ENCODE assay signal across 8 cellular contexts in the genomic region with DNA sequence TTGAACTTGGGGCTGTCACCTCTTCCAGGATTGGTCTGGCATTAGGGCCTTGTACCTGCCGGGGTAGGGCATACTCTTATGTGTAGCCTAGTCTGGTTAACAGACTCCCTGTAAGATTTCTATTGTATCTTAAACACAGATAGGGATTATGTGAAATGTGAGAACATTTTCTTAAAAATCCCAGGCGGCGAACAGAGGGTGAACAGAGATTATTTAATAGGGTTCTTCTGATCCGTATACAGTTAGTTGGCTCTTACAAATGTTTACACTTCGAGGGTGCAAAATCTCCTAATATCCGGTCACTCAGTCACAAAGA. TPM values are rescaled to one million over a fixed set of nuclear protein-coding genes. Genes with fewer than 3 reads are reported as not detected.
DNase-seq lines count a peak whose midpoint lies in the region; ATAC-seq and TF ChIP-seq lines count a peak whose summit lies in the region.

No MANE protein-coding gene starts in this region.

- DNase-seq in SJSA1 (ENCODE audit: low read depth in 1 of 2, low spot score in 2 of 2) (no peak), fibroblast of villous mesenchyme (ENCODE audit: low read depth) (no peak), NCI-H2196 (lab: John Stamatoyannopoulos, UW; ENCODE audit: unreplicated experiment) (no peak), GDM1 (lab: John Stamatoyannopoulos, UW) (no peak), NCI-H2171 (lab: John Stamatoyannopoulos, UW) (no peak)

- H3K36me3 ChIP-seq in SJSA1, result peaks cover 7% of the 10 kb centered on the region; the same call in 1 of the 2 replicates
- H3K36me3 ChIP-seq in skeletal muscle tissue (ENCODE audit: control insufficient read depth in 3 of 3, insufficient read depth in 3 of 3, low read length in 3 of 3), result no peaks in the 10 kb centered on the region

- peak overlapping the region; percentile 7; the same call in 1 of the 2 replicates for H3K27ac ChIP-seq in SJSA1
- H3K27ac ChIP-seq in skeletal muscle tissue (ENCODE audit: low read depth, low read length), result peak overlapping the region; percentile 86

- H3K9me3 ChIP-seq in SJSA1 (replicated peaks), result no peaks in the 10 kb centered on the region
- H3K9me3 ChIP-seq in skeletal muscle tissue (ENCODE audit: control insufficient read depth in 3 of 3, low read length in 3 of 3), result no peaks in the 10 kb centered on the region

- H3K27me3 ChIP-seq in SJSA1 (replicated peaks), result no peaks in the 10 kb centered on the region
- no peaks in the 10 kb centered on the region for H3K27me3 ChIP-seq in skeletal muscle tissue (ENCODE audit: control insufficient read depth in 3 of 3, insufficient read depth in 3 of 3, low read length in 3 of 3)

- peak overlapping the region; percentile 81 to 90 (median 86) for H3K9ac ChIP-seq in skeletal muscle tissue (ENCODE audit: low read depth in 1 of 3, low read length in 3 of 3)

- H3K4me3 ChIP-seq in SJSA1 (peak overlapping the region; percentile 84), fibroblast of villous mesenchyme (ENCODE audit: low read depth, low read length) (peak overlapping the region; percentile 69), skeletal muscle tissue (ENCODE audit: low read length in 3 of 3) (peak overlapping the region; percentile 83 to 93 (median 84))

- no peak for TF ChIP-seq CTCF in fibroblast of villous mesenchyme (IDR thresholded peaks at IDR 0.05; ENCODE audit: insufficient read depth, low read depth, low read length)

- ATAC-seq in GM18517 (IDR thresholded peaks at IDR 0.05; ENCODE audit: unreplicated experiment) (peak; percentile 24), HG02642 (IDR thresholded peaks at IDR 0.05; ENCODE audit: poor library complexity, unreplicated experiment) (peak; percentile 30)

- H3K4me1 ChIP-seq in SJSA1 (replicated peaks) (peaks cover 42% of the 10 kb centered on the region), skeletal muscle tissue (ENCODE audit: control insufficient read depth in 3 of 3, insufficient read depth in 3 of 3, low read length in 3 of 3) (peaks cover 39 to 64% (median 49%) of the 10 kb centered on the region in 3 donors)

RNA-seq across cellular contexts. Expression of a gene that starts 0.8 kb away (rescaled TPM):
- total RNA-seq in SJSA1 (2014; rRNA removed; shearing (Covaris generic)), result 6.7 and 9.3 TPM in 2 replicates
- total RNA-seq in fibroblast of villous mesenchyme, result 3.9 and 5.6 TPM in 2 replicates
- total RNA-seq in skeletal muscle tissue, result 83.5 TPM
